In genomic region chr12:7067096-7067495, GRCh38 we compare ENCODE assay signal across 28 cellular contexts.
"Had no signal": no experiment of that assay in that cellular context is flagged by ENCODE, and none has a peak within 500 bp of the region (broad histone marks: within the 10 kb centered on the region; RNA-seq: fewer than 3 reads in every experiment).

No MANE protein-coding gene starts in this region.

- DNase-seq: activated B cell treated with CpG ODN at 0.5 μM for 24 hours; activated CD4-positive, alpha-beta T cell treated with anti-CD3 and anti-CD28 coated beads for 48 hours; activated CD4-positive, alpha-beta T cell treated with anti-CD3 and anti-CD28 coated beads, Interleukin-2, amount 50 U/mL, for 1 hour; activated CD4-positive, alpha-beta T cell treated with anti-CD3 and anti-CD28 coated beads, Interleukin-2, amount 50 U/mL, for 48 hours; activated CD8-positive, alpha-beta memory T cell treated with anti-CD3 and anti-CD28 coated beads for 24 hours; activated CD8-positive, alpha-beta T cell treated with anti-CD3 and anti-CD28 coated beads for 36 hours; activated effector memory CD4-positive, alpha-beta T cell treated with Interleukin-2 at 50 U/mL for 16 hours; activated gamma-delta T cell treated with Interleukin-2 at 50 U/mL for 16 hours; activated naive CD4-positive, alpha-beta T cell treated with anti-CD3 and anti-CD28 coated beads, Interleukin-2, amount 50 U/mL, for 16 hours; activated naive CD4-positive, alpha-beta T cell treated with Interleukin-2 at 50 U/mL for 16 hours; activated T-cell treated with anti-CD3 and anti-CD28 coated beads, Interleukin-2, amount 50 U/mL, for 4 hours; amniotic stem cell; central memory CD4-positive, alpha-beta T cell; cerebellar nuclear complex; colonic mucosa; effector memory CD4-positive, alpha-beta T cell; endodermal cell; foreskin melanocyte; head of caudate nucleus; T-helper 1 cell; T-helper 17 cell; T1000; WERI-Rb-1 had no signal

- H3K36me3 ChIP-seq: colonic mucosa, WERI-Rb-1 had no signal

- H3K27me3 ChIP-seq: colonic mucosa, dorsolateral prefrontal cortex, esophagus muscularis mucosa had no signal

- ATAC-seq: activated CD4-positive, CD25-positive, alpha-beta regulatory T cell treated with anti-CD3 and anti-CD28 coated beads, Interleukin-2, amount 50 U/mL, for 24 hours; activated CD8-positive, alpha-beta T cell treated with anti-CD3 and anti-CD28 coated beads for 36 hours; activated T-cell treated with anti-CD3 and anti-CD28 coated beads, Interleukin-2, amount 50 U/mL, for 4 hours; activated T-helper 17 cell treated with anti-CD3 and anti-CD28 coated beads, Interleukin-2, amount 50 U/mL, for 72 hours; T-helper 17 cell had no signal

- H3K4me3 ChIP-seq: colonic mucosa, dorsolateral prefrontal cortex, esophagus muscularis mucosa had no signal

- H3K9me3 ChIP-seq: colonic mucosa, esophagus muscularis mucosa had no signal

- FAIRE-seq: astrocyte had no signal

- H3K4me1 ChIP-seq: colonic mucosa had no signal

- H3K27ac ChIP-seq: colonic mucosa, esophagus muscularis mucosa, WERI-Rb-1 had no signal
